Comparison of ENCODE assay signal across 8 cellular contexts in genomic region chr11:15074206-15075161, GRCh38. TPM values are rescaled to one million over a fixed set of nuclear protein-coding genes. Genes with fewer than 3 reads are reported as not detected.
DNase-seq lines count a peak whose midpoint lies in the region; ATAC-seq and TF ChIP-seq lines count a peak whose summit lies in the region.

No MANE protein-coding gene starts in this region.

- TF ChIP-seq POLR2A in GM18505 (IDR thresholded peaks at IDR 0.05; ENCODE audit: borderline replicate concordance, extremely low read depth, insufficient read depth, insufficient read length): no peak

- H3K4me3 ChIP-seq in astrocyte of the cerebellum (ENCODE audit: low read depth, low read length) (peak overlapping the region; percentile 37), iPS DF 6.9 (ENCODE audit: low read length) (peak overlapping the region; percentile 27; the same call in 1 of the 2 replicates), skeletal muscle satellite cell (ENCODE audit: low read length) (peak overlapping the region; percentile 56)

- DNase-seq in NCI-H1694 (lab: John Stamatoyannopoulos, UW) (peak; percentile 76), T1000 (lab: John Stamatoyannopoulos, UW) (peak; percentile 53), astrocyte of the cerebellum (ENCODE audit: low read depth) (peak; percentile 53), iPS DF 6.9 (ENCODE audit: low read depth, low spot score) (peak; percentile 84), mesenteric fat pad (ENCODE audit: low spot score) (no peak)

- peaks cover 16% of the 10 kb centered on the region; the same call in 1 of the 2 replicates for H3K27me3 ChIP-seq in iPS DF 6.9 (ENCODE audit: control insufficient read depth, insufficient read depth, low read length)
- peaks cover 73% of the 10 kb centered on the region for H3K27me3 ChIP-seq in skeletal muscle satellite cell (ENCODE audit: control insufficient read depth, insufficient read depth, low read length)

- in situ Hi-C loops in astrocyte of the cerebellum (cut with HindIII; ENCODE audit: low sequenced_read_pairs): no loop called here

- H3K9me3 ChIP-seq in iPS DF 6.9 (ENCODE audit: control insufficient read depth, insufficient read depth, low read length) (no peaks in the 10 kb centered on the region), skeletal muscle satellite cell (replicated peaks; ENCODE audit: low read length) (no peaks in the 10 kb centered on the region)

- H3K4me2 ChIP-seq in skeletal muscle satellite cell (ENCODE audit: low read length): peak overlapping the region; percentile 82

- WGBS in iPS DF 6.9 (ENCODE audit: insufficient coverage, insufficient read length): no CpG with 5 or more reads among the region's 33 CpGs

- no peak overlapping the region for H3K9ac ChIP-seq in skeletal muscle satellite cell (ENCODE audit: low read depth, low read length)

- H3K36me3 ChIP-seq in iPS DF 6.9 (ENCODE audit: control insufficient read depth, insufficient read depth, low read length) (no peaks in the 10 kb centered on the region), skeletal muscle satellite cell (ENCODE audit: insufficient read depth, low read length) (no peaks in the 10 kb centered on the region)

- H3K4me1 ChIP-seq in iPS DF 6.9 (ENCODE audit: control insufficient read depth, insufficient read depth, low read length) (peaks cover 2% of the 10 kb centered on the region; the same call in 1 of the 2 replicates), skeletal muscle satellite cell (ENCODE audit: control insufficient read depth, insufficient read depth, low read length) (peaks cover 18% of the 10 kb centered on the region)

- no peak overlapping the region for H3K27ac ChIP-seq in iPS DF 6.9 (ENCODE audit: low read length)

- ATAC-seq in GM18505 (IDR thresholded peaks at IDR 0.05; ENCODE audit: unreplicated experiment): peak; percentile 95
- ATAC-seq in HG02938 (IDR thresholded peaks at IDR 0.05; ENCODE audit: unreplicated experiment): peak; percentile 89

- TF ChIP-seq CTCF in astrocyte of the cerebellum (IDR thresholded peaks at IDR 0.05; ENCODE audit: low read depth, low read length, missing control alignments): peak; percentile 73

RNA-seq across cellular contexts. Expression of gene CALCB, which starts 1.1 kb away (rescaled TPM):
- not detected in 2 replicates for total RNA-seq in skeletal muscle satellite cell (2012; rRNA removed)
- 0.29 TPM for total RNA-seq in mesenteric fat pad

RNA-seq across cellular contexts. Expression of gene INSC, which starts 40.2 kb away (rescaled TPM):
- 22.1 and 42.4 TPM in 2 replicates for total RNA-seq in skeletal muscle satellite cell (2012; rRNA removed)
- total RNA-seq in mesenteric fat pad: not detected
